ENCODE assay signal across 23 cellular contexts in genomic region chr3:42709621-42710020, GRCh38. TPM values are rescaled to one million over a fixed set of nuclear protein-coding genes. Genes with fewer than 3 reads are reported as not detected.
"Had no signal": no experiment of that assay in that cellular context is flagged by ENCODE, and none has a peak within 500 bp of the region (broad histone marks: within the 10 kb centered on the region; RNA-seq: fewer than 3 reads in every experiment).

No MANE protein-coding gene starts in this region.

- H3K4me3 Mint-ChIP-seq: activated CD8-positive, alpha-beta memory T cell treated with anti-CD3 and anti-CD28 coated beads, Interleukin-2, amount 10 ng/mL, durations not matched to agents 7 days and 5 days; activated naive CD8-positive, alpha-beta T cell; activated T-cell treated with anti-CD3 and anti-CD28 coated beads, Interleukin-2, amount 50 U/mL, for 24 hours; naive thymus-derived CD8-positive, alpha-beta T cell; stimulated activated naive CD8-positive, alpha-beta T cell treated with anti-CD3 and anti-CD28 coated beads, Interleukin-15, Interleukin-2, amounts not matched to agents 100 ng/mL and 50 ng/mL, for 24 hours; T-helper 17 cell had no signal

- ATAC-seq: activated CD4-positive, CD25-positive, alpha-beta regulatory T cell treated with anti-CD3 and anti-CD28 coated beads, Interleukin-2, amount 50 U/mL, for 24 hours; activated CD8-positive, alpha-beta memory T cell treated with anti-CD3 and anti-CD28 coated beads, Interleukin-2, amount 10 ng/mL, durations not matched to agents 7 days and 5 days; mucosa of descending colon; naive thymus-derived CD8-positive, alpha-beta T cell; right cardiac atrium; T-helper 17 cell had no signal

- DNase-seq: activated CD8-positive, alpha-beta memory T cell treated with anti-CD3 and anti-CD28 coated beads, Interleukin-2, amount 10 ng/mL, durations not matched to agents 7 days and 5 days; activated T-cell treated with anti-CD3 and anti-CD28 coated beads, Interleukin-2, amount 50 U/mL, for 24 hours; amniotic stem cell; caudate nucleus; colonic mucosa; effector CD8-positive, alpha-beta T cell; esophagus squamous epithelium; hypothalamus; naive thymus-derived CD8-positive, alpha-beta T cell; nucleus accumbens had no signal

- H3K36me3 Mint-ChIP-seq: activated CD8-positive, alpha-beta memory T cell treated with anti-CD3 and anti-CD28 coated beads, Interleukin-2, amount 10 ng/mL, durations not matched to agents 7 days and 5 days; activated naive CD8-positive, alpha-beta T cell; naive thymus-derived CD8-positive, alpha-beta T cell had no signal

- H3K27ac Mint-ChIP-seq: activated CD8-positive, alpha-beta memory T cell treated with anti-CD3 and anti-CD28 coated beads, Interleukin-2, amount 10 ng/mL, durations not matched to agents 7 days and 5 days; activated naive CD8-positive, alpha-beta T cell; activated T-cell treated with anti-CD3 and anti-CD28 coated beads, Interleukin-2, amount 50 U/mL, for 24 hours; stimulated activated naive CD8-positive, alpha-beta T cell treated with anti-CD3 and anti-CD28 coated beads, Interleukin-15, Interleukin-2, amounts not matched to agents 100 ng/mL and 50 ng/mL, for 24 hours; T-helper 17 cell had no signal

- H3K27me3 Mint-ChIP-seq: activated CD8-positive, alpha-beta memory T cell treated with anti-CD3 and anti-CD28 coated beads, Interleukin-2, amount 10 ng/mL, durations not matched to agents 7 days and 5 days; activated naive CD8-positive, alpha-beta T cell; activated T-cell treated with anti-CD3 and anti-CD28 coated beads, Interleukin-2, amount 50 U/mL, for 24 hours; stimulated activated naive CD8-positive, alpha-beta T cell treated with anti-CD3 and anti-CD28 coated beads, Interleukin-15, Interleukin-2, amounts not matched to agents 100 ng/mL and 50 ng/mL, for 24 hours had no signal

- H3K9me3 Mint-ChIP-seq: activated T-cell treated with anti-CD3 and anti-CD28 coated beads, Interleukin-2, amount 50 U/mL, for 24 hours; naive thymus-derived CD8-positive, alpha-beta T cell; stimulated activated naive CD8-positive, alpha-beta T cell treated with anti-CD3 and anti-CD28 coated beads, Interleukin-15, Interleukin-2, amounts not matched to agents 100 ng/mL and 50 ng/mL, for 24 hours had no signal

- H3K4me1 Mint-ChIP-seq: activated CD8-positive, alpha-beta memory T cell treated with anti-CD3 and anti-CD28 coated beads, Interleukin-2, amount 10 ng/mL, durations not matched to agents 7 days and 5 days had no signal

RNA-seq across cellular contexts. Expression of gene HHATL, which starts 7.0 kb away (rescaled TPM):
- total RNA-seq: activated CD8-positive, alpha-beta memory T cell treated with anti-CD3 and anti-CD28 coated beads, Interleukin-2, amount 10 ng/mL, durations not matched to agents 7 days and 5 days; endothelial cell of umbilical vein; esophagus squamous epithelium; fibroblast of villous mesenchyme; glomerular endothelial cell; naive thymus-derived CD8-positive, alpha-beta T cell; SJCRH30; smooth muscle cell; T-helper 17 cell; temporal lobe had no signal

RNA-seq across cellular contexts. Expression of gene KLHL40, which starts 24.3 kb away (rescaled TPM):
- total RNA-seq: activated CD8-positive, alpha-beta memory T cell treated with anti-CD3 and anti-CD28 coated beads, Interleukin-2, amount 10 ng/mL, durations not matched to agents 7 days and 5 days; colonic mucosa; endothelial cell of umbilical vein; esophagus squamous epithelium; fibroblast of villous mesenchyme; glomerular endothelial cell; lung; mucosa of descending colon; naive thymus-derived CD8-positive, alpha-beta T cell; smooth muscle cell; T-helper 17 cell; temporal lobe had no signal
